ENCODE assay signal across 9 cellular contexts in the genomic region with DNA sequence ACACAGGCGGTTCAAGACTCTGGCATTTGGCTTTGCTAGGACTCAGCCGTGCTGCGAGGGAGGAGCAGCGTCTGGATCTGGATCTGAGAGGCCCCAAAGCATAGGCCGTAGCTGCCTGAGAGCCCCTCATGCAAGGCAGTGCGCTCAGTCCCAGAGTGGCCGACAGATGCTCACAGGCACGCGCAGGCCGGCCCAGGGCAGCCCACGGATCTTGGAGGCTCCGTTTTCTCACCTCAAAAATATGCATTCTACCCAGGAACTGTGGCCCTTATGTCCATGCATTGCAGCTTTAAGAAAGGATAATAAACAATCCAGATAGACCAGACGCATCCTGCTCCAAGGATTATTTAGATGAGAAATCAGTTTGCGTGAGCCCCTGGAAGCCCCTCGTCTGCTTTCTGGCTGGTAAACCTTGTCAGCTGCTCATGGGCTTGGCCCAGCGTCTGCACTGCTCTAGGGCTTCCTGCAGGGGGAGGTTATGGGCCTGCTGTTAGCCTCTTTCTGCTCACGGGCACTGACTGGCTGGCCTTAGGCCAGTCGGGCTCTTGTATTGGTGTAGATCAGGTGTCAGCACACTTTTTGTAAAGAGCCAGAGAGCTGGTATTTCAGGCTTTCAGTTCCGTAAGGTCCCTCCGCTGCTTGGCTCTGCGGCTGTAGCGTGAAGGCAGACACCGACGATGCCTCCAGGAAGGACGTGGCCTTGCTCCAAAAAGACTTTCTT. TPM values are rescaled to one million over a fixed set of nuclear protein-coding genes. Genes with fewer than 3 reads are reported as not detected.
DNase-seq lines count a peak whose midpoint lies in the region; ATAC-seq and TF ChIP-seq lines count a peak whose summit lies in the region.
"Had no signal": no experiment of that assay in that cellular context is flagged by ENCODE, and none has a peak within 500 bp of the region (broad histone marks: within the 10 kb centered on the region; RNA-seq: fewer than 3 reads in every experiment).

No MANE protein-coding gene starts in this region.

- peak; percentile 58 for TF ChIP-seq CTCF in AG04449 (IDR thresholded peaks at IDR 0.05; ENCODE audit: insufficient read depth, low read length, missing control alignments)
- TF ChIP-seq CTCF in HCT116 (IDR thresholded peaks at IDR 0.05 in 2 of 3, conservative IDR thresholded peaks at IDR 0.05 in 1 of 3; ENCODE audit: borderline replicate concordance in 1 of 3, insufficient read depth in 1 of 3, low read depth in 2 of 3, low read length in 2 of 3): peak; percentile 42 to 54 (median 43); a peak in 4 of 6 replicates
- no peak for TF ChIP-seq CTCF in RWPE1 (conservative IDR thresholded peaks at IDR 0.05; ENCODE audit: low read depth)
- no peak for TF ChIP-seq CTCF in right atrium auricular region (IDR thresholded peaks at IDR 0.05)

- H3K9me3 ChIP-seq in HCT116 (ENCODE audit: control insufficient read depth in 1 of 2, insufficient read depth in 1 of 2, low read depth in 1 of 2, low read length in 2 of 2) (no peaks in the 10 kb centered on the region), right atrium auricular region (no peaks in the 10 kb centered on the region)

- no TSS peak for BruUV-seq in HCT116 (replicated peaks; lab: Mats Ljungman, UMichigan)

- no peaks in the 10 kb centered on the region for H3K9me2 ChIP-seq in HCT116 (ENCODE audit: insufficient read depth)

- RAD21 ChIA-PET in HCT116 (lab: Charles Lee; ENCODE audit: low non-redundant PET in 1 of 2, low total read pairs in 2 of 2, uncharacterized antibody in 2 of 2, unreplicated experiment in 2 of 2): interaction anchor here in 1 of 2 experiments (1.0 kb wide), 1 partner anchor 84 kb away, joined by 3 read pairs; no protein-coding TSS in a partner anchor

- no peaks in the 10 kb centered on the region for H3K27me3 ChIP-seq in HCT116 (ENCODE audit: insufficient read depth, low read length)
- no peaks in the 10 kb centered on the region for H3K27me3 ChIP-seq in right atrium auricular region

- H3K79me2 ChIP-seq in HCT116 (ENCODE audit: insufficient read depth, low read length): no peaks in the 10 kb centered on the region

- no peak overlapping the region for H3K4me3 ChIP-seq in AG04449 (ENCODE audit: low read depth, low read length)
- no peak overlapping the region for H3K4me3 ChIP-seq in HCT116 (replicated peaks in 1 of 2; ENCODE audit: low read depth in 1 of 2, low read length in 2 of 2)
- H3K4me3 ChIP-seq in right atrium auricular region: no peak overlapping the region

- TF ChIP-seq POLR2A in HCT116 (IDR thresholded peaks at IDR 0.05; ENCODE audit: borderline replicate concordance, extremely low read depth, insufficient read depth, insufficient read length): no peak

- TF ChIP-seq RAD21 in HCT116 (IDR thresholded peaks at IDR 0.05; ENCODE audit: low read depth): peak; percentile 55

- H3K9ac ChIP-seq in HCT116 (ENCODE audit: low read length): no peak overlapping the region

- intact Hi-C loops in HCT116 (cut with micrococcal nuclease): loop anchor here (1.0 kb wide), 1 partner anchor 116 kb away; no protein-coding TSS in a partner anchor

- H4K20me1 ChIP-seq in HCT116 (ENCODE audit: insufficient read depth): no peaks in the 10 kb centered on the region

- CTCF ChIA-PET in AG04449 (lab: Yijun Ruan, JAX): interaction anchor here (1.2 kb wide), 1 partner anchor 10 kb away, joined by 5 read pairs; no protein-coding TSS in a partner anchor
- CTCF ChIA-PET in HCT116 (lab: Charles Lee): interaction anchor here (1.0 to 1.3 kb wide), 2 partner anchors 85 to 96 kb away, joined by 4 read pairs; no protein-coding TSS in a partner anchor
- CTCF ChIA-PET in RWPE1 (lab: Yijun Ruan, JAX): interaction anchor here (1.0 kb wide), 1 partner anchor 16 kb away, joined by 5 read pairs; no protein-coding TSS in a partner anchor

- no peak overlapping the region for H2AFZ ChIP-seq in HCT116 (ENCODE audit: low read depth, low read length, poor library complexity, severe bottlenecking)

- H3K4me1 ChIP-seq in HCT116 (ENCODE audit: control insufficient read depth in 1 of 2, insufficient read depth in 2 of 2, low read length in 2 of 2) (no peaks in the 10 kb centered on the region), right atrium auricular region (no peaks in the 10 kb centered on the region)

- DNase-seq in AG04449 (ENCODE audit: low read depth, low spot score) (peak; percentile 23), HCT116 (ENCODE audit: low read depth, low spot score) (no peak), RWPE1 (ENCODE audit: low spot score) (peak; percentile 23), right atrium auricular region (ENCODE audit: low spot score) (peak; percentile 46)
- DNase-seq: activated T-cell treated with anti-CD3 and anti-CD28 coated beads, Interleukin-2, amount 50 U/mL, for 1 hour had no signal

- H3K27ac ChIP-seq in HCT116 (ENCODE audit: low read depth, low read length) (no peak overlapping the region), RWPE1 (no peak overlapping the region), right atrium auricular region (no peak overlapping the region)

- no peak overlapping the region for H3K4me2 ChIP-seq in HCT116 (ENCODE audit: low read length)

- POLR2A ChIA-PET in AG04449 (lab: Yijun Ruan, JAX) (no interaction called here), HCT116 (lab: Charles Lee) (no interaction called here), RWPE1 (lab: Yijun Ruan, JAX; ENCODE audit: low non-redundant PET) (no interaction called here)

- H3K36me3 ChIP-seq in HCT116 (ENCODE audit: control insufficient read depth in 1 of 2, insufficient read depth in 2 of 2, low read length in 2 of 2) (no peaks in the 10 kb centered on the region), right atrium auricular region (no peaks in the 10 kb centered on the region)

- ATAC-seq in HCT116: peak; percentile 94
- ATAC-seq in HG03457 (IDR thresholded peaks at IDR 0.05; ENCODE audit: unreplicated experiment): no peak
- ATAC-seq in HG03175 (IDR thresholded peaks at IDR 0.05; ENCODE audit: unreplicated experiment): no peak
- ATAC-seq in GM21576 (IDR thresholded peaks at IDR 0.05; ENCODE audit: unreplicated experiment): no peak
- no peak for ATAC-seq in HG03139 (IDR thresholded peaks at IDR 0.05; ENCODE audit: unreplicated experiment)

TF ChIP-seq in HCT116, 20 proteins besides CTCF, POLR2A, EP300 and RAD21:
- TF ChIP-seq ZNF274 (IDR thresholded peaks at IDR 0.05; ENCODE audit: low read depth, low read length): no peak
- no peak for TF ChIP-seq EGR1 (IDR thresholded peaks at IDR 0.05; ENCODE audit: low read depth)
- no peak for TF ChIP-seq CEBPB (IDR thresholded peaks at IDR 0.05; ENCODE audit: low read depth)
- no peak for TF ChIP-seq YY1 (IDR thresholded peaks at IDR 0.05; ENCODE audit: extremely low read depth, insufficient replicate concordance, low read depth, low read length)
- no peak for TF ChIP-seq SRF (IDR thresholded peaks at IDR 0.05; ENCODE audit: low read depth)
- TF ChIP-seq SIN3A (IDR thresholded peaks at IDR 0.05; ENCODE audit: low read depth): no peak
- TF ChIP-seq, protein P1, sequence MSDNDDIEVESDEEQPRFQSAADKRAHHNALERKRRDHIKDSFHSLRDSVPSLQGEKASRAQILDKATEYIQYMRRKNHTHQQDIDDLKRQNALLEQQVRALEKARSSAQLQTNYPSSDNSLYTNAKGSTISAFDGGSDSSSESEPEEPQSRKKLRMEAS (IDR thresholded peaks at IDR 0.05): no peak

RNA-seq across cellular contexts. Expression of a gene that starts 24.2 kb away (rescaled TPM):
- total RNA-seq in HCT116 (2021; ENCODE audit: unreplicated experiment) (not detected), right atrium auricular region (not detected)
- 0.36 and 0.70 TPM in 2 replicates for polyA plus RNA-seq in HCT116 (2012)

Comparison
In these comparisons a context has a peak if more than half of its experiments do, and no peak if none do; other contexts are left out.
1. CTCF ChIP-seq: peak in AG04449 (single experiment) and HCT116 (3 of 3); none in RWPE1 (single experiment) and right atrium auricular region (0 of 2).